In the genomic region with DNA sequence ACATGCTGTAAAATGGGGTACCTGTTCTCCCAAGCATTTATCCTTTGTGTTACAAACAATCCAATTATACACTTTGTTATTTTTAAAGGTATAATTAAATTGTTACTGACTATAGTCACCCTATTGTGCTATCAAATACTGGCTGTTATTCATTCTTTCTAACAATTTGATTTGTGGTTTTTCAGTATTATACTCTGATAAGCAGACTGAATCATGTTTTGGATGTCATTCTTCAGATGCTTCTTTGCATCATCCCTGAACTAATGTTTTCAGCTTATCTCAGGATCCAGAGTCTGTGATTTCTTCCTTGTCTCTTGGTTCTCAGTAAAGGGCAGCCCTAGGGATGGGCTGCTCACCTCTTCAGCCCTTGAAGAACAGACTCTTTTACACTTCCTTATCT, we compare ENCODE assay signal across 21 cellular contexts.
"Had no signal": no experiment of that assay in that cellular context is flagged by ENCODE, and none has a peak within 500 bp of the region (broad histone marks: within the 10 kb centered on the region; RNA-seq: fewer than 3 reads in every experiment).

No MANE protein-coding gene starts in this region.

- H3K36me3 ChIP-seq: lower lobe of right lung, neural progenitor cell, pancreas, right atrium auricular region, thyroid gland, upper lobe of right lung had no signal

- H3K27me3 ChIP-seq: neural progenitor cell, pancreas, right atrium auricular region, thyroid gland, upper lobe of right lung had no signal

- DNase-seq: activated CD4-positive, alpha-beta memory T cell treated with anti-CD3 and anti-CD28 coated beads for 36 hours; activated CD4-positive, alpha-beta T cell treated with anti-CD3 and anti-CD28 coated beads for 48 hours; activated naive CD4-positive, alpha-beta T cell treated with Interleukin-2 at 50 U/mL for 16 hours; activated naive CD8-positive, alpha-beta T cell treated with anti-CD3 and anti-CD28 coated beads for 36 hours; activated T-cell treated with anti-CD3 and anti-CD28 coated beads, Interleukin-2, amount 50 U/mL, for 48 hours; amygdala; cerebellar nuclear complex; lower lobe of right lung; naive thymus-derived CD4-positive, alpha-beta T cell; pancreas; psoas muscle; stimulated activated CD4-positive, alpha-beta T cell treated with anti-CD3 and anti-CD28 coated beads, Interleukin-4, amount 100 ng/mL, for 24 hours; stimulated activated naive CD4-positive, alpha-beta T cell treated with Interleukin-2 at 50 U/mL for 16 hours; T1000; thyroid gland; upper lobe of right lung had no signal

- H3K4me2 ChIP-seq: neural progenitor cell had no signal

- H3K4me1 ChIP-seq: lower lobe of right lung, pancreas, psoas muscle, right atrium auricular region, upper lobe of right lung had no signal

- ATAC-seq: left lobe of liver; lower lobe of right lung; naive thymus-derived CD4-positive, alpha-beta T cell; pancreas; psoas muscle; upper lobe of right lung had no signal

- H3K27ac ChIP-seq: coronary artery, epithelial cell of prostate, lower lobe of right lung, neural progenitor cell, pancreas, psoas muscle, right atrium auricular region, thyroid gland, upper lobe of right lung had no signal

- H3K9ac ChIP-seq: neural progenitor cell had no signal

- H3K4me3 ChIP-seq: coronary artery, lower lobe of right lung, neural progenitor cell, pancreas, psoas muscle, right atrium auricular region, thyroid gland, upper lobe of right lung had no signal

- H3K9me3 ChIP-seq: lower lobe of right lung, pancreas, psoas muscle, right atrium auricular region, thyroid gland, upper lobe of right lung had no signal

- H2AFZ ChIP-seq: neural progenitor cell had no signal
